ENCODE assay signal across 16 cellular contexts in genomic region chr22:25361899-25362214, GRCh38.
DNase-seq lines count a peak whose midpoint lies in the region; ATAC-seq and TF ChIP-seq lines count a peak whose summit lies in the region.
"Had no signal": no experiment of that assay in that cellular context is flagged by ENCODE, and none has a peak within 500 bp of the region (broad histone marks: within the 10 kb centered on the region; RNA-seq: fewer than 3 reads in every experiment).

No MANE protein-coding gene starts in this region.

- no peaks in the 10 kb centered on the region for H3K27me3 Mint-ChIP-seq in activated CD4-positive, alpha-beta T cell treated with anti-CD3 and anti-CD28 coated beads for 36 hours
- no peaks in the 10 kb centered on the region for H3K27me3 Mint-ChIP-seq in stimulated activated naive CD8-positive, alpha-beta T cell treated with anti-CD3 and anti-CD28 coated beads, Interleukin-15, amount 100 ng/mL, for 72 hours
- no peaks in the 10 kb centered on the region for H3K27me3 Mint-ChIP-seq in dendritic cell treated with granulocyte-macrophage colony-stimulating factor and Interleukin-4, amounts not matched to agents 40 ng/mL and 50 ng/mL, for 4 days
- H3K27me3 Mint-ChIP-seq: CD8-positive, alpha-beta memory T cell had no signal

- H3F3A ChIP-seq in MM.1S (ENCODE audit: insufficient read depth, low read length) = no peaks in the 10 kb centered on the region

- no peak for DNase-seq in activated CD4-positive, alpha-beta T cell treated with anti-CD3 and anti-CD28 coated beads for 36 hours
- DNase-seq in activated CD4-positive, alpha-beta T cell treated with anti-CD3 and anti-CD28 coated beads, Interleukin-2, amount 50 U/mL, for 4 hours = no peak
- no peak for DNase-seq in stimulated activated naive CD8-positive, alpha-beta T cell treated with anti-CD3 and anti-CD28 coated beads, Interleukin-15, amount 100 ng/mL, for 72 hours
- no peak for DNase-seq in stimulated activated naive CD8-positive, alpha-beta T cell treated with anti-CD3 and anti-CD28 coated beads, Interleukin-15, Interleukin-2, amounts not matched to agents 100 U/mL and 50 U/mL, for 24 hours
- DNase-seq in MM.1S (no peak), SKM-1 (lab: John Stamatoyannopoulos, UW; ENCODE audit: unreplicated experiment) (no peak), thyroid gland (no peak)
- DNase-seq: GF-D8, NCI-H1048, NCI-H1436 treated with DMSO at 0.1 percent for 48 hours, NCI-H510A had no signal

- POLR2A ChIA-PET in activated CD4-positive, alpha-beta T cell treated with anti-CD3 and anti-CD28 coated beads for 36 hours (lab: Charles Lee) = no interaction called here

- H3K9me3 ChIP-seq in MM.1S (replicated peaks; ENCODE audit: insufficient read depth, low read length) (no peaks in the 10 kb centered on the region), thyroid gland (no peaks in the 10 kb centered on the region)
- H3K9me3 ChIP-seq: SJSA1 had no signal

- H3K4me1 Mint-ChIP-seq in activated CD4-positive, alpha-beta T cell treated with anti-CD3 and anti-CD28 coated beads for 36 hours = peaks cover 1% of the 10 kb centered on the region
- H3K4me1 Mint-ChIP-seq in stimulated activated naive CD8-positive, alpha-beta T cell treated with anti-CD3 and anti-CD28 coated beads, Interleukin-15, amount 100 ng/mL, for 72 hours = peaks cover 29% of the 10 kb centered on the region
- peaks cover 39% of the 10 kb centered on the region for H3K4me1 Mint-ChIP-seq in dendritic cell treated with granulocyte-macrophage colony-stimulating factor and Interleukin-4, amounts not matched to agents 40 ng/mL and 50 ng/mL, for 4 days (ENCODE audit: low read depth)

- no peak overlapping the region for H2AFZ ChIP-seq in MM.1S (ENCODE audit: low read length)
- H2AFZ ChIP-seq: PC-9 had no signal

- H3K4me3 ChIP-seq in MM.1S (ENCODE audit: low read length) = no peak overlapping the region
- no peak overlapping the region for H3K4me3 ChIP-seq in thyroid gland (replicated peaks in 1 of 3)
- H3K4me3 ChIP-seq: PC-9, SJSA1 had no signal

- no peak overlapping the region for H3K9ac ChIP-seq in MM.1S (ENCODE audit: low read length)
- H3K9ac ChIP-seq: KMS-11 had no signal

- TF ChIP-seq CTCF in MM.1S (IDR thresholded peaks at IDR 0.05; ENCODE audit: low read length) (no peak), thyroid gland (IDR thresholded peaks at IDR 0.05) (no peak)

- H4K20me1 ChIP-seq in MM.1S (ENCODE audit: insufficient read depth, low read length) = no peaks in the 10 kb centered on the region

- H3K9me2 ChIP-seq in MM.1S (replicated peaks; ENCODE audit: insufficient read depth, low read length) = no peaks in the 10 kb centered on the region

- no peaks in the 10 kb centered on the region for H3K79me2 ChIP-seq in MM.1S (ENCODE audit: low read length)

- H3K27ac Mint-ChIP-seq in activated CD4-positive, alpha-beta T cell treated with anti-CD3 and anti-CD28 coated beads for 36 hours = no peak overlapping the region
- no peak overlapping the region for H3K27ac Mint-ChIP-seq in stimulated activated naive CD8-positive, alpha-beta T cell treated with anti-CD3 and anti-CD28 coated beads, Interleukin-15, amount 100 ng/mL, for 72 hours
- peak overlapping the region; percentile 56 for H3K27ac Mint-ChIP-seq in dendritic cell treated with granulocyte-macrophage colony-stimulating factor and Interleukin-4, amounts not matched to agents 40 ng/mL and 50 ng/mL, for 4 days

- H3K27me3 ChIP-seq in MM.1S (replicated peaks; ENCODE audit: insufficient read depth, low read length) = peaks cover 3% of the 10 kb centered on the region; the same call in 1 of the 2 replicates
- no peaks in the 10 kb centered on the region for H3K27me3 ChIP-seq in thyroid gland
- H3K27me3 ChIP-seq: SJSA1 had no signal

- CTCF ChIA-PET in activated CD4-positive, alpha-beta T cell treated with anti-CD3 and anti-CD28 coated beads for 36 hours (lab: Charles Lee) = interaction anchor here (0.6 kb wide), 2 partner anchors 208 to 339 kb away, joined by 3 to 4 read pairs; no protein-coding TSS in a partner anchor

- H3K36me3 ChIP-seq in MM.1S (replicated peaks; ENCODE audit: insufficient read depth, low read length) (no peaks in the 10 kb centered on the region), thyroid gland (peaks cover 18 to 20% of the 10 kb centered on the region in 2 donors)

- peak; percentile 23 for ATAC-seq in activated CD4-positive, alpha-beta T cell treated with anti-CD3 and anti-CD28 coated beads for 36 hours
- peak; percentile 38 for ATAC-seq in stimulated activated naive CD8-positive, alpha-beta T cell treated with anti-CD3 and anti-CD28 coated beads, Interleukin-15, amount 100 ng/mL, for 72 hours
- ATAC-seq in stimulated activated naive CD8-positive, alpha-beta T cell treated with anti-CD3 and anti-CD28 coated beads, Interleukin-15, Interleukin-2, amounts not matched to agents 100 U/mL and 50 U/mL, for 24 hours = no peak

- H3K27ac ChIP-seq in MM.1S (ENCODE audit: low read length) (no peak overlapping the region), thyroid gland (no peak overlapping the region)
- H3K27ac ChIP-seq: KMS-11, PC-9, SJSA1 had no signal

- intact Hi-C loops in activated CD4-positive, alpha-beta T cell treated with anti-CD3 and anti-CD28 coated beads for 36 hours (cut with DNase I, micrococcal nuclease) = loop anchor here (1.0 to 10.0 kb wide), 4 partner anchors 40 to 413 kb away; no protein-coding TSS in a partner anchor
- intact Hi-C loops in dendritic cell treated with granulocyte-macrophage colony-stimulating factor and Interleukin-4, amounts not matched to agents 40 ng/mL and 50 ng/mL, for 4 days (cut with micrococcal nuclease) = loop anchor here (5.0 to 10.0 kb wide), 2 partner anchors 63 to 85 kb away; no protein-coding TSS in a partner anchor
- intact Hi-C loops in thyroid gland (cut with DNase I) = loop anchor here (10.0 kb wide), 1 partner anchor 83 kb away; no protein-coding TSS in a partner anchor

- H3K9me3 Mint-ChIP-seq in activated CD4-positive, alpha-beta T cell treated with anti-CD3 and anti-CD28 coated beads for 36 hours (ENCODE audit: low read depth) = no peaks in the 10 kb centered on the region
- no peaks in the 10 kb centered on the region for H3K9me3 Mint-ChIP-seq in stimulated activated naive CD8-positive, alpha-beta T cell treated with anti-CD3 and anti-CD28 coated beads, Interleukin-15, amount 100 ng/mL, for 72 hours
- no peaks in the 10 kb centered on the region for H3K9me3 Mint-ChIP-seq in dendritic cell treated with granulocyte-macrophage colony-stimulating factor and Interleukin-4, amounts not matched to agents 40 ng/mL and 50 ng/mL, for 4 days
- H3K9me3 Mint-ChIP-seq: CD8-positive, alpha-beta memory T cell had no signal

- no peak overlapping the region for H3K4me3 Mint-ChIP-seq in activated CD4-positive, alpha-beta T cell treated with anti-CD3 and anti-CD28 coated beads for 36 hours
- no peak overlapping the region for H3K4me3 Mint-ChIP-seq in stimulated activated naive CD8-positive, alpha-beta T cell treated with anti-CD3 and anti-CD28 coated beads, Interleukin-15, amount 100 ng/mL, for 72 hours
- H3K4me3 Mint-ChIP-seq in dendritic cell treated with granulocyte-macrophage colony-stimulating factor and Interleukin-4, amounts not matched to agents 40 ng/mL and 50 ng/mL, for 4 days = no peak overlapping the region
- H3K4me3 Mint-ChIP-seq: CD8-positive, alpha-beta memory T cell had no signal

- H3K36me3 Mint-ChIP-seq in activated CD4-positive, alpha-beta T cell treated with anti-CD3 and anti-CD28 coated beads for 36 hours (ENCODE audit: low read depth) = peaks cover 6% of the 10 kb centered on the region
- H3K36me3 Mint-ChIP-seq in dendritic cell treated with granulocyte-macrophage colony-stimulating factor and Interleukin-4, amounts not matched to agents 40 ng/mL and 50 ng/mL, for 4 days (ENCODE audit: low read depth) = peaks cover 96% of the 10 kb centered on the region

- no peaks in the 10 kb centered on the region for H3K4me1 ChIP-seq in MM.1S (ENCODE audit: low read length)
- peaks cover 11 to 36% of the 10 kb centered on the region in 2 donors for H3K4me1 ChIP-seq in thyroid gland

- TF ChIP-seq POLR2A in thyroid gland (IDR thresholded peaks at IDR 0.05) = no peak

- WGBS in thyroid gland, 2 donors = 73 to 75% methylated on average over 2 to 3 of the region's 4 CpGs

- no peak overlapping the region for H3K4me2 ChIP-seq in MM.1S (ENCODE audit: low read depth, low read length)
- H3K4me2 ChIP-seq: KMS-11, PC-9 had no signal
